30 cellular contexts compared by ENCODE assay signal in the genomic region with DNA sequence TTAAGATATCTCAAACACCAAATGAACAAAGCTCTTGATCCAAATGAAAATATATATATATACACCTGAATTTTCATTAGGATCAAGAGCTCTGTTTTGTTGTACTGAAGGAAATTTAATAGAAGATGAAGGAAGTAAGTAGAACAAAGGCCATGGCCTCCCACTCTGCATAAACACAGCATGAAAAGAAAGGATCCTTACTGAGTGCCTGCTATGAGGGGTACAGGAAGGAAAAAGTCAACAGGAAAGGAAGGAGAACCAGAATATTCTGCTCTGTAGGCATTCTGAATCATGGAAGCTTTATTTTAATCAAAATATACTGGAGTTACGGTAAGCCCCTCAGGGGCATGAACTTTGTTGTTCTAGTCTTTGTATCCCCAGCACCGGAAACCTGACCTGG.
"Had no signal": no experiment of that assay in that cellular context is flagged by ENCODE, and none has a peak within 500 bp of the region (broad histone marks: within the 10 kb centered on the region; RNA-seq: fewer than 3 reads in every experiment).

No MANE protein-coding gene starts in this region.

- H3K9ac ChIP-seq: KMS-11, SK-N-SH had no signal

- ATAC-seq: activated CD4-positive, alpha-beta T cell treated with anti-CD3 and anti-CD28 coated beads for 36 hours; activated CD4-positive, CD25-positive, alpha-beta regulatory T cell treated with anti-CD3 and anti-CD28 coated beads, Interleukin-2, amount 50 U/mL, for 24 hours; activated CD8-positive, alpha-beta T cell treated with anti-CD3 and anti-CD28 coated beads, Interleukin-2, amount 10 ng/mL, durations not matched to agents 7 days and 5 days; activated naive CD8-positive, alpha-beta T cell treated with anti-CD3 and anti-CD28 coated beads, Interleukin-2, amount 50 U/mL, for 24 hours; PC-3 had no signal

- H3K27ac Mint-ChIP-seq: activated CD4-positive, alpha-beta T cell treated with anti-CD3 and anti-CD28 coated beads for 36 hours; activated CD4-positive, alpha-beta T cell treated with anti-CD3 and anti-CD28 coated beads, Interleukin-2, amount 10 ng/mL, durations not matched to agents 7 days and 5 days; activated CD8-positive, alpha-beta T cell treated with anti-CD3 and anti-CD28 coated beads, Interleukin-2, amount 10 ng/mL, durations not matched to agents 7 days and 5 days; activated naive CD4-positive, alpha-beta T cell treated with anti-CD3 and anti-CD28 coated beads, Interleukin-2, amount 10 ng/mL, durations not matched to agents 7 days and 5 days; activated naive CD8-positive, alpha-beta T cell; activated naive CD8-positive, alpha-beta T cell treated with anti-CD3 and anti-CD28 coated beads, Interleukin-2, amount 50 U/mL, for 24 hours; activated T-cell treated with anti-CD3 and anti-CD28 coated beads, Interleukin-2, amount 50 U/mL, for 24 hours; T-helper 1 cell treated with Interleukin-12 subunit alpha and Interleukin-12 subunit beta and Interleukin-4 antibody, amounts not matched to agents 30 μg/mL and 1 μg/mL, for 36 hours; T-helper 2 cell treated with Interferon-gamma antibody and Interleukin-4, amounts not matched to agents 5 μg/mL and 100 μg/mL, for 36 hours had no signal

- H3K4me1 Mint-ChIP-seq: activated CD4-positive, alpha-beta T cell treated with anti-CD3 and anti-CD28 coated beads for 36 hours; activated naive CD4-positive, alpha-beta T cell treated with anti-CD3 and anti-CD28 coated beads, Interleukin-2, amount 10 ng/mL, durations not matched to agents 7 days and 5 days had no signal

- H3K27me3 Mint-ChIP-seq: activated CD4-positive, alpha-beta T cell treated with anti-CD3 and anti-CD28 coated beads for 36 hours; activated CD4-positive, alpha-beta T cell treated with anti-CD3 and anti-CD28 coated beads, Interleukin-2, amount 10 ng/mL, durations not matched to agents 7 days and 5 days; activated naive CD4-positive, alpha-beta T cell treated with anti-CD3 and anti-CD28 coated beads, Interleukin-2, amount 10 ng/mL, durations not matched to agents 7 days and 5 days; activated naive CD8-positive, alpha-beta T cell; activated naive CD8-positive, alpha-beta T cell treated with anti-CD3 and anti-CD28 coated beads, Interleukin-2, amount 50 U/mL, for 24 hours; activated T-cell treated with anti-CD3 and anti-CD28 coated beads, Interleukin-2, amount 50 U/mL, for 24 hours had no signal

- H3K4me3 Mint-ChIP-seq: activated CD4-positive, alpha-beta T cell treated with anti-CD3 and anti-CD28 coated beads for 36 hours; activated CD4-positive, alpha-beta T cell treated with anti-CD3 and anti-CD28 coated beads, Interleukin-2, amount 10 ng/mL, durations not matched to agents 7 days and 5 days; activated CD8-positive, alpha-beta T cell treated with anti-CD3 and anti-CD28 coated beads, Interleukin-2, amount 10 ng/mL, durations not matched to agents 7 days and 5 days; activated naive CD4-positive, alpha-beta T cell treated with anti-CD3 and anti-CD28 coated beads, Interleukin-2, amount 10 ng/mL, durations not matched to agents 7 days and 5 days; activated naive CD8-positive, alpha-beta T cell; activated naive CD8-positive, alpha-beta T cell treated with anti-CD3 and anti-CD28 coated beads, Interleukin-2, amount 50 U/mL, for 24 hours; activated T-cell treated with anti-CD3 and anti-CD28 coated beads, Interleukin-2, amount 50 U/mL, for 24 hours; T-helper 1 cell treated with Interleukin-12 subunit alpha and Interleukin-12 subunit beta and Interleukin-4 antibody, amounts not matched to agents 30 μg/mL and 1 μg/mL, for 36 hours; T-helper 2 cell treated with Interferon-gamma antibody and Interleukin-4, amounts not matched to agents 5 μg/mL and 100 μg/mL, for 36 hours had no signal

- H3K36me3 ChIP-seq: brain microvascular endothelial cell had no signal

- H3K27ac ChIP-seq: brain microvascular endothelial cell, KMS-11, Peyer's patch, SJSA1 had no signal

- H3K9me3 Mint-ChIP-seq: activated CD4-positive, alpha-beta T cell treated with anti-CD3 and anti-CD28 coated beads, Interleukin-2, amount 10 ng/mL, durations not matched to agents 7 days and 5 days; activated naive CD4-positive, alpha-beta T cell treated with anti-CD3 and anti-CD28 coated beads, Interleukin-2, amount 10 ng/mL, durations not matched to agents 7 days and 5 days; activated naive CD8-positive, alpha-beta T cell treated with anti-CD3 and anti-CD28 coated beads, Interleukin-2, amount 50 U/mL, for 24 hours; activated T-cell treated with anti-CD3 and anti-CD28 coated beads, Interleukin-2, amount 50 U/mL, for 24 hours; T-helper 1 cell treated with Interleukin-12 subunit alpha and Interleukin-12 subunit beta and Interleukin-4 antibody, amounts not matched to agents 30 μg/mL and 1 μg/mL, for 36 hours; T-helper 2 cell treated with Interferon-gamma antibody and Interleukin-4, amounts not matched to agents 5 μg/mL and 100 μg/mL, for 36 hours had no signal

- H3K27me3 ChIP-seq: brain microvascular endothelial cell, Peyer's patch, SJSA1 had no signal

- H3K4me2 ChIP-seq: KMS-11, SK-N-SH had no signal

- H3K4me1 ChIP-seq: Peyer's patch, SJSA1 had no signal

- H3K9me3 ChIP-seq: Peyer's patch, SJSA1, SK-N-SH had no signal

- H3K4me3 ChIP-seq: Peyer's patch, SJSA1 had no signal

- DNase-seq: activated CD4-positive, alpha-beta T cell treated with anti-CD3 and anti-CD28 coated beads for 36 hours; activated CD4-positive, alpha-beta T cell treated with anti-CD3 and anti-CD28 coated beads, Interleukin-2, amount 10 ng/mL, durations not matched to agents 7 days and 5 days; activated CD4-positive, alpha-beta T cell treated with anti-CD3 and anti-CD28 coated beads, Interleukin-2, amount 50 U/mL, for 48 hours; activated CD8-positive, alpha-beta T cell treated with anti-CD3 and anti-CD28 coated beads, Interleukin-2, amount 10 ng/mL, durations not matched to agents 7 days and 5 days; activated gamma-delta T cell treated with Interleukin-2 at 50 U/mL for 16 hours; activated naive CD4-positive, alpha-beta T cell treated with anti-CD3 and anti-CD28 coated beads, Interleukin-2, amount 10 ng/mL, durations not matched to agents 7 days and 5 days; activated naive CD8-positive, alpha-beta T cell treated with anti-CD3 and anti-CD28 coated beads, Interleukin-2, amount 50 U/mL, for 24 hours; activated T-cell treated with anti-CD3 and anti-CD28 coated beads, Interleukin-2, amount 50 U/mL, for 24 hours; aorta; brain microvascular endothelial cell; MM.1S; MV-4-11; NCI-H1092; NCI-H1436 treated with DMSO at 0.1 percent for 48 hours; NCI-H1694 treated with DMSO at 0.1 percent for 48 hours; NCI-H2029; NCI-H345; NCI-H524 treated with DMSO at 0.1 percent for 48 hours; PC-3; Peyer's patch; RPMI8226; SHP77 treated with DMSO at 0.1 percent for 48 hours; SK-N-SH had no signal

- FAIRE-seq: TTC549 had no signal
